ENCODE assay signal across 8 cellular contexts in the genomic region with DNA sequence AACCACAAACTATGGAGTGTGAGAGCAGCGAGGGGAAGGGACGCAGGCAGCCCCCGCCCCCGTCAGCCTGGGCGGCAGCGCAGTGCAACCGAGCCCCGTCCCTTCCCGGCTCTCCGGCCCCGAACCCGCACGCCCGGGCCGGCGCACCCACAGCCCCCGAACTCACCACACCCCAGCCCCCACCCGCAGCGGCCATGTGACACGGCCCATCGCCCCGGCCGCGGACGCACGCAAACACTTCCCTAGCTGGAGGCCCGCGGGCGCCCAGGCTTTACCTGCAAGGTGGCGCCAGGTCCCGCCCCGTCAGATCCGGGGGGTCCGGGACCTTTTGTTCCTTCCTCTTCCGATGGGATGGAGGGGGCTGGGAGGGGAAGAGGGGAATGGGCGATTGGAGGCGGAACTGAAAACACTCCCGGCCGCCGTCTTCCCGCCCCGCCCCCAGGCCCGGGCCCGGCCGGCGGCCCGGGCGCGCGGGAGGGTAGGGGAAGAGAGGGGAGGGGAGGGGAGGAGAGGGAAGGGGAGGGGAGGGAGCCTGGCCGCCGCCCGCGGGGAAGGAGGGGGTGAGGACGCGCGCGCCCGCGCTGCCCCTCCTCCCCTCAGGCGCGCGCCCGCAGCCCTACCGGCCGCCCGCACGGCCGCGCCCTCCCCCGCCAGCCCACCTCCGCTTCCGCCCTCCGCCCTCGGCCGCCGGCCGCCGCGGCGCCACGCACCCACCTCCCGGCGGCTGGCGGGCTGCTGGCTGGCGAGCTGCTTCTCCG. TPM values are rescaled to one million over a fixed set of nuclear protein-coding genes. Genes with fewer than 3 reads are reported as not detected.
DNase-seq lines count a peak whose midpoint lies in the region; ATAC-seq and TF ChIP-seq lines count a peak whose summit lies in the region.

A gene (minus strand): TSS at position 574 of the 758 bp plus-strand sequence. CDS start 33,903 bp downstream, outside the sequence.

- WGBS in ectodermal cell, 2 experiments = 0 to 1% methylated on average over 86 to 87 of the region's 87 CpGs

- TF ChIP-seq POLR2A in GM18951 (IDR thresholded peaks at IDR 0.05; ENCODE audit: extremely low read depth, insufficient read depth, insufficient read length) = peak; percentile 47

- H3K9me3 Mint-ChIP-seq in activated CD4-positive, alpha-beta memory T cell treated with anti-CD3 and anti-CD28 coated beads, Interleukin-2, amount 10 ng/mL, durations not matched to agents 7 days and 5 days = no peaks in the 10 kb centered on the region

- H3K27ac ChIP-seq in ectodermal cell (ENCODE audit: insufficient read depth, low read depth, low read length, poor library complexity, severe bottlenecking) = peak within 1 kb of the TSS; percentile 97

- CTCF ChIA-PET in activated CD4-positive, alpha-beta memory T cell treated with anti-CD3 and anti-CD28 coated beads, Interleukin-2, amount 10 ng/mL, durations not matched to agents 7 days and 5 days (lab: Charles Lee) = interaction anchor here (0.5 to 1.3 kb wide), 5 partner anchors 12 to 1403 kb away, joined by 3 to 4 read pairs (median 3); no protein-coding TSS in a partner anchor

- peaks cover 9% of the 10 kb centered on the region for H3K27me3 Mint-ChIP-seq in activated CD4-positive, alpha-beta memory T cell treated with anti-CD3 and anti-CD28 coated beads, Interleukin-2, amount 10 ng/mL, durations not matched to agents 7 days and 5 days

- no peak for TF ChIP-seq CTCF in AG09309 (IDR thresholded peaks at IDR 0.05; ENCODE audit: control insufficient read depth, insufficient read depth, low read depth, low read length, missing control alignments)

- H3K27me3 ChIP-seq in ectodermal cell (ENCODE audit: control insufficient read depth, insufficient read depth, low read length, poor library complexity, severe bottlenecking) = no peaks in the 10 kb centered on the region

- DNase-seq in AG09309 (ENCODE audit: low read depth) (no peak), NCI-H748 (lab: John Stamatoyannopoulos, UW; ENCODE audit: unreplicated experiment) (peak; percentile 94), lung microvascular endothelial cell (ENCODE audit: low read depth in 2 of 2) (peak; percentile 83 to 90)
- DNase-seq in activated CD4-positive, alpha-beta memory T cell treated with anti-CD3 and anti-CD28 coated beads, Interleukin-2, amount 10 ng/mL, durations not matched to agents 7 days and 5 days = peak; percentile 84
- DNase-seq in stimulated activated CD4-positive, alpha-beta T cell treated with anti-CD3 and anti-CD28 coated beads, TNF-alpha, amount 100 ng/mL, for 4 hours (ENCODE audit: low read depth in 3 of 3) = peak; percentile 45 to 68 (median 57)

- peaks cover 21% of the 10 kb centered on the region for H3K36me3 Mint-ChIP-seq in activated CD4-positive, alpha-beta memory T cell treated with anti-CD3 and anti-CD28 coated beads, Interleukin-2, amount 10 ng/mL, durations not matched to agents 7 days and 5 days (ENCODE audit: low read depth)

- H3K27ac Mint-ChIP-seq in activated CD4-positive, alpha-beta memory T cell treated with anti-CD3 and anti-CD28 coated beads, Interleukin-2, amount 10 ng/mL, durations not matched to agents 7 days and 5 days = peak within 1 kb of the TSS; percentile 92

- H3K9me3 ChIP-seq in ectodermal cell (ENCODE audit: control insufficient read depth, low read length) = no peaks in the 10 kb centered on the region

- H3K4me3 ChIP-seq in AG09309 (ENCODE audit: control insufficient read depth, low read depth, low read length) (peak within 1 kb of the TSS; percentile 68), ectodermal cell (ENCODE audit: insufficient read depth, low read depth, low read length) (peak within 1 kb of the TSS; percentile 87)

- POLR2A ChIA-PET in activated CD4-positive, alpha-beta memory T cell treated with anti-CD3 and anti-CD28 coated beads, Interleukin-2, amount 10 ng/mL, durations not matched to agents 7 days and 5 days (lab: Charles Lee) = interaction anchor here (0.7 to 3.4 kb wide), 20 partner anchors 10 to 1890 kb away, joined by 3 to 31 read pairs (median 4); no protein-coding TSS in a partner anchor

- no peaks in the 10 kb centered on the region for H3K36me3 ChIP-seq in ectodermal cell (ENCODE audit: control insufficient read depth, insufficient read depth, low read length)

- H3K4me1 Mint-ChIP-seq in activated CD4-positive, alpha-beta memory T cell treated with anti-CD3 and anti-CD28 coated beads, Interleukin-2, amount 10 ng/mL, durations not matched to agents 7 days and 5 days = peaks cover 50% of the 10 kb centered on the region

- in situ Hi-C loops in GM18951 (cut with MboI; ENCODE audit: low sequenced_read_pairs, unreplicated experiment) = no loop called here

- peak; percentile 43 for ATAC-seq in HG03280 (IDR thresholded peaks at IDR 0.05; ENCODE audit: unreplicated experiment)

- peaks cover 37% of the 10 kb centered on the region for H3K4me1 ChIP-seq in ectodermal cell (ENCODE audit: control insufficient read depth, insufficient read depth, low read length)

- peak within 1 kb of the TSS; percentile 83 for H3K4me3 Mint-ChIP-seq in activated CD4-positive, alpha-beta memory T cell treated with anti-CD3 and anti-CD28 coated beads, Interleukin-2, amount 10 ng/mL, durations not matched to agents 7 days and 5 days

RNA-seq across cellular contexts. Expression of the gene that starts here (rescaled TPM):
- 100 to 1,000 TPM; 170 to 174 TPM for total RNA-seq in activated CD4-positive, alpha-beta memory T cell treated with anti-CD3 and anti-CD28 coated beads, Interleukin-2, amount 10 ng/mL, durations not matched to agents 7 days and 5 days
- 82.0 TPM for polyA plus RNA-seq in ectodermal cell (2013, experiment 1 of 4)
- polyA plus RNA-seq in ectodermal cell (2013, experiment 2 of 4) = 81.3 TPM
- 53.4 TPM for polyA plus RNA-seq in ectodermal cell (2013, experiment 3 of 4)
- polyA plus RNA-seq in ectodermal cell (2013, experiment 4 of 4) = 60.8 TPM
- total RNA-seq in lung microvascular endothelial cell = 17.7 and 40.1 TPM in 2 replicates
